Comparison of ENCODE assay signal across 2 cellular contexts in genomic region chr4:1633993-1634392, GRCh38.
TF ChIP-seq lines count a peak whose summit lies in the region.

No MANE protein-coding gene starts in this region.

TF ChIP-seq in HepG2, 621 proteins besides CTCF, POLR2A, EP300 and RAD21 (continues in another document):
- TF ChIP-seq ZNF253 (CRISPR knock-in tag; IDR thresholded peaks at IDR 0.05; ENCODE audit: borderline replicate concordance) (no peak), SMAD3 (CRISPR knock-in tag; IDR thresholded peaks at IDR 0.05) (no peak), POLR2AphosphoS2 (IDR thresholded peaks at IDR 0.05; ENCODE audit: low read depth, low read length) (no peak), ARNTL (CRISPR knock-in tag; IDR thresholded peaks at IDR 0.05) (no peak), TAF15 (IDR thresholded peaks at IDR 0.05; ENCODE audit: low read depth, low read length, poor library complexity, severe bottlenecking) (no peak), THAP9 (CRISPR knock-in tag; IDR thresholded peaks at IDR 0.05; ENCODE audit: borderline replicate concordance) (no peak), ZFYVE20 (CRISPR knock-in tag; IDR thresholded peaks at IDR 0.05; ENCODE audit: borderline replicate concordance, low read depth) (no peak), FOXK2 (IDR thresholded peaks at IDR 0.05) (no peak), HNRNPH1 (optimal IDR thresholded peaks at IDR 0.05; ENCODE audit: low read depth, low read length) (no peak), GPBP1L1 (CRISPR knock-in tag; IDR thresholded peaks at IDR 0.05) (no peak), ZNF441 (CRISPR knock-in tag; IDR thresholded peaks at IDR 0.05; ENCODE audit: borderline replicate concordance) (no peak), JARID2 (CRISPR knock-in tag; IDR thresholded peaks at IDR 0.05; ENCODE audit: insufficient replicate concordance) (no peak), KDM5B (CRISPR knock-in tag; IDR thresholded peaks at IDR 0.05; ENCODE audit: borderline replicate concordance) (no peak), GATAD2A (CRISPR knock-in tag; IDR thresholded peaks at IDR 0.05) (0 out of 2 replicates have a peak, but pooled peaks have one; percentile 29), ZNF232 (CRISPR knock-in tag; IDR thresholded peaks at IDR 0.05; ENCODE audit: borderline replicate concordance) (no peak), ETV6 (CRISPR knock-in tag; conservative IDR thresholded peaks at IDR 0.05) (no peak), NFE2L2 (IDR thresholded peaks at IDR 0.05; ENCODE audit: low read length) (no peak), RNF2 (conservative IDR thresholded peaks at IDR 0.05; ENCODE audit: low read depth) (no peak), ZNF768 (CRISPR knock-in tag; IDR thresholded peaks at IDR 0.05) (no peak), TCF7 (IDR thresholded peaks at IDR 0.05; ENCODE audit: low read depth) (no peak), PATZ1 (CRISPR knock-in tag; IDR thresholded peaks at IDR 0.05) (peak; percentile 36; the same call in 1 of the 2 replicates), RCOR2 (CRISPR knock-in tag; IDR thresholded peaks at IDR 0.05) (no peak), ZNF296 (CRISPR knock-in tag; conservative IDR thresholded peaks at IDR 0.05) (no peak), ZNF460 (CRISPR knock-in tag; IDR thresholded peaks at IDR 0.05; ENCODE audit: borderline replicate concordance) (no peak), ZNF770 (CRISPR knock-in tag; IDR thresholded peaks at IDR 0.05) (no peak), ZNF12 (CRISPR knock-in tag; IDR thresholded peaks at IDR 0.05) (no peak), SOX6 (IDR thresholded peaks at IDR 0.05) (no peak), SOX6 (CRISPR knock-in tag; IDR thresholded peaks at IDR 0.05) (0 out of 2 replicates have a peak, but pooled peaks have one; percentile 11), LCORL (IDR thresholded peaks at IDR 0.05) (no peak), LCORL (CRISPR knock-in tag; IDR thresholded peaks at IDR 0.05) (0 out of 2 replicates have a peak, but pooled peaks have one; percentile 21)

TF ChIP-seq in K562, 482 proteins besides CTCF, POLR2A, EP300 and RAD21:
- no peak for TF ChIP-seq RNF2 (IDR thresholded peaks at IDR 0.05)
- TF ChIP-seq PRMT5 (CRISPR knock-in tag; IDR thresholded peaks at IDR 0.05) = no peak
- no peak for TF ChIP-seq LCOR (CRISPR knock-in tag; IDR thresholded peaks at IDR 0.05)
- TF ChIP-seq HCFC1 (IDR thresholded peaks at IDR 0.05; ENCODE audit: low read depth, low read length) = no peak
- no peak for TF ChIP-seq ATF7 (IDR thresholded peaks at IDR 0.05)
- no peak for TF ChIP-seq TCFL5 (CRISPR knock-in tag; conservative IDR thresholded peaks at IDR 0.05)
- no peak for TF ChIP-seq SMARCE1 (IDR thresholded peaks at IDR 0.05)
